In the genomic region with DNA sequence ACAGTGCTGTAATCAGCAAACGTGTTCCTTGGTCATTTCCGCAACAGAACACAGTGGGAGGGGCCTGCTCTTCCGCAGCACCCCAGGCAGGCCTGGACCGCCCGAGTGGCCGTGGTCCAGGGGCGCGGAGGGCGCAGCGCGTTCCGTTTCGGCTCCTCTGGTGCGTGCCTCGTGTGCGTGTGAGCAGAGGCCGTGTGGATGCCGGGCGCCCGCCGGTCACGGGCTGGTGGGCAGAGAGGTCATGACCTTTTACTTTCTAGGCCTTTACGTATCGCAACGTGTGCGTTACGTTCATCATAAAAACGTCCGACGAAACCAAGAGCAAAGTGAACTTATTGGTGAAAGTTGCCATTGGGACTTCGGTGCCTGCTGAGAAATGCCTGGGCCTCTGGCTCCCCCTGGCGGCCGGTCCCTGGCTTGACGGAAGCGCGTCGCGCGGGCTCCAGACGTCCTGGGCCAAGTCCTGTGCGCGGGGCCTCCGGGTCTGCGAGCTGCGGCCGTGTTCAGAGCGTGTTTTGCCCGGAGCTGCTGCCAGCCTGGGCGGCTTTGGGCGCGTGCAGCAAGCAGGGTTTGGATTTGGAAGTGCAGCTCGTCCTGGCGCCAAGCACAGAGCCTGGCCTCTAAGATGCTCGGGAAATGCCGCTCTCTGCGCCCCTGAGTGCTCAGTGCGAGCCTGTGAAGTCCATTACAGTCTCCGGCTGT, we compare ENCODE assay signal across 8 cellular contexts. TPM values are rescaled to one million over a fixed set of nuclear protein-coding genes. Genes with fewer than 3 reads are reported as not detected.
DNase-seq lines count a peak whose midpoint lies in the region; ATAC-seq, FAIRE-seq and TF ChIP-seq lines count a peak whose summit lies in the region.

No MANE protein-coding gene starts in this region.

- RAD21 ChIA-PET in GM12878 (lab: Charles Lee; ENCODE audit: unreplicated experiment): interaction anchor here (0.9 to 3.0 kb wide), 3 partner anchors 146 to 301 kb away, joined by 3 to 19 read pairs (median 6); no protein-coding TSS in a partner anchor

- TF ChIP-seq CTCF in AG04449 (IDR thresholded peaks at IDR 0.05; ENCODE audit: insufficient read depth, low read length, missing control alignments) (peak; percentile 94), GM12878 (IDR thresholded peaks at IDR 0.05 in 2 of 3, conservative IDR thresholded peaks at IDR 0.05 in 1 of 3; ENCODE audit: control insufficient read depth in 2 of 3, extremely low read depth in 1 of 3, insufficient read depth in 1 of 3, low read depth in 3 of 3, low read length in 3 of 3) (peak; percentile 88 to 95 (median 93); a peak in 5 of 6 replicates)

- H3K4me3 ChIP-seq in AG04449 (ENCODE audit: low read depth, low read length): peak overlapping the region; percentile 21; the same call in 1 of the 2 replicates
- no peak overlapping the region for H3K4me3 ChIP-seq in GM12878
- peak overlapping the region; percentile 64 for H3K4me3 ChIP-seq in skeletal muscle satellite cell (ENCODE audit: low read length)

- TF ChIP-seq POLR2A in GM12878 (IDR thresholded peaks at IDR 0.05; ENCODE audit: low read depth, low read length): no peak

- in situ Hi-C loops in GM12878 (cut with MboI): no loop called here

- intact Hi-C loops in GM12878 (cut with micrococcal nuclease; ENCODE audit: unreplicated experiment): loop anchor here (1.0 kb wide), 2 partner anchors 147 to 299 kb away; no protein-coding TSS in a partner anchor

- H3K36me3 ChIP-seq in GM12878 (ENCODE audit: control insufficient read depth in 2 of 2, insufficient read depth in 2 of 2, low read length in 1 of 2) (no peaks in the 10 kb centered on the region), skeletal muscle satellite cell (ENCODE audit: insufficient read depth, low read length) (no peaks in the 10 kb centered on the region)

- SMC1A ChIA-PET in GM12878 (lab: Charles Lee; ENCODE audit: uncharacterized antibody, unreplicated experiment): interaction anchor here (1.0 to 2.4 kb wide), 2 partner anchors 147 to 299 kb away, joined by 5 to 11 read pairs; no protein-coding TSS in a partner anchor

- DNase-seq in AG04449 (ENCODE audit: low read depth, low spot score) (peak; percentile 31), NCI-H1105 treated with DMSO at 0.1 percent for 48 hours (lab: John Stamatoyannopoulos, UW) (peak; percentile 56), UCSD-AML1 (lab: John Stamatoyannopoulos, UW; ENCODE audit: unreplicated experiment) (peak; percentile 80), GM12878 (ENCODE audit: low read depth, low spot score) (no peak), iPS DF 19.7 (ENCODE audit: low read depth, low spot score) (peak; percentile 47), cerebellar nuclear complex (lab: John Stamatoyannopoulos, UW) (no peak)

- no peaks in the 10 kb centered on the region for H3K4me1 ChIP-seq in GM12878 (ENCODE audit: control insufficient read depth, insufficient read depth, low read length)
- peaks cover 12% of the 10 kb centered on the region for H3K4me1 ChIP-seq in skeletal muscle satellite cell (ENCODE audit: control insufficient read depth, insufficient read depth, low read length)

- H3K9ac ChIP-seq in GM12878 (ENCODE audit: control insufficient read depth, insufficient read depth, low read length): no peak overlapping the region
- peak overlapping the region; percentile 79 for H3K9ac ChIP-seq in skeletal muscle satellite cell (ENCODE audit: low read depth, low read length)

- H4K20me1 ChIP-seq in GM12878 (ENCODE audit: control insufficient read depth, insufficient read depth): no peaks in the 10 kb centered on the region

- no peaks in the 10 kb centered on the region for H3K27me3 ChIP-seq in GM12878 (replicated peaks in 1 of 2; ENCODE audit: control insufficient read depth in 2 of 2, insufficient read depth in 2 of 2, low read length in 1 of 2)
- no peaks in the 10 kb centered on the region for H3K27me3 ChIP-seq in skeletal muscle satellite cell (ENCODE audit: control insufficient read depth, insufficient read depth, low read length)

- peak overlapping the region; percentile 44; the same call in 1 of the 2 replicates for H2AFZ ChIP-seq in GM12878 (ENCODE audit: control insufficient read depth, low read depth, low read length)

- TF ChIP-seq EP300 in GM12878 (IDR thresholded peaks at IDR 0.05; ENCODE audit: borderline replicate concordance in 1 of 2, control insufficient read depth in 1 of 2, low read depth in 2 of 2, low read length in 2 of 2): no peak

- H3K27ac ChIP-seq in GM12878 (ENCODE audit: control insufficient read depth, insufficient read depth): no peak overlapping the region

- peak; percentile 99 for FAIRE-seq in GM12878 (lab: Jason Lieb, UNC)

- H3K4me2 ChIP-seq in GM12878 (ENCODE audit: control insufficient read depth, insufficient read depth): peak overlapping the region; percentile 48; the same call in 1 of the 2 replicates
- peak overlapping the region; percentile 87 for H3K4me2 ChIP-seq in skeletal muscle satellite cell (ENCODE audit: low read length)

- POLR2A ChIA-PET in AG04449 (lab: Yijun Ruan, JAX): interaction anchor here (1.4 kb wide), 1 partner anchor 146 kb away, joined by 5 read pairs; no protein-coding TSS in a partner anchor
- POLR2A ChIA-PET in GM12878 (lab: Charles Lee): no interaction called here

- no TSS peak for BruUV-seq in GM12878 (replicated peaks; lab: Mats Ljungman, UMichigan)

- peak; percentile 94 for TF ChIP-seq RAD21 in GM12878 (IDR thresholded peaks at IDR 0.05; ENCODE audit: insufficient read depth, low read depth, low read length)

- WGBS in GM12878 (ENCODE audit: insufficient coverage, insufficient replicate concordance, low lambda C conversion rate, missing lambda C conversion rate): 12% methylated on average over 58 of the region's 58 CpGs

- ATAC-seq in GM18517 (IDR thresholded peaks at IDR 0.05; ENCODE audit: unreplicated experiment): peak; percentile 52
- ATAC-seq in GM12878: peak; percentile 98

- H3K9me3 ChIP-seq in GM12878 (replicated peaks; ENCODE audit: control insufficient read depth, insufficient read depth, low read length) (no peaks in the 10 kb centered on the region; the same call in 2 of the 3 replicates), skeletal muscle satellite cell (replicated peaks; ENCODE audit: low read length) (no peaks in the 10 kb centered on the region)

- H3K79me2 ChIP-seq in GM12878 (ENCODE audit: control insufficient read depth, insufficient read depth, low read length): no peaks in the 10 kb centered on the region

- CTCF ChIA-PET in AG04449 (lab: Yijun Ruan, JAX): interaction anchor here (0.7 to 9.9 kb wide), 23 partner anchors 9 to 381 kb away, joined by 3 to 161 read pairs (median 5); partner anchors contain the start of gene POFUT2
- CTCF ChIA-PET in GM12878 (lab: Yijun Ruan, JAX): interaction anchor here (0.8 to 2.6 kb wide), 6 partner anchors 147 to 380 kb away, joined by 3 to 20 read pairs (median 4); no protein-coding TSS in a partner anchor

TF ChIP-seq in GM12878, 131 proteins besides CTCF, POLR2A, EP300 and RAD21 (continues in another document):
- TF ChIP-seq STAT1 (conservative IDR thresholded peaks at IDR 0.05) (no peak), BCL11A (IDR thresholded peaks at IDR 0.05; ENCODE audit: low read depth, low read length) (0 out of 2 replicates have a peak, but pooled peaks have one; percentile 11), CREM (IDR thresholded peaks at IDR 0.05; ENCODE audit: low read depth) (peak; percentile 86), PAX5 (IDR thresholded peaks at IDR 0.05; ENCODE audit: borderline replicate concordance, low read depth, low read length) (peak; percentile 94), MYC (IDR thresholded peaks at IDR 0.05; ENCODE audit: insufficient read depth, insufficient read length, insufficient replicate concordance, low read length, severe bottlenecking) (no peak), NR2C1 (IDR thresholded peaks at IDR 0.05) (no peak), BHLHE40 (IDR thresholded peaks at IDR 0.05; ENCODE audit: borderline replicate concordance in 1 of 2, low read depth in 2 of 2, low read length in 1 of 2) (0 out of 4 replicates have a peak, but pooled peaks of 1 of the 2 experiments have one; percentile 9), CREB1 (IDR thresholded peaks at IDR 0.05; ENCODE audit: low read depth) (peak; percentile 89), TCF3 (IDR thresholded peaks at IDR 0.05; ENCODE audit: borderline replicate concordance, insufficient read depth, low read depth, low read length) (0 out of 2 replicates have a peak, but pooled peaks have one; percentile 54), SMC3 (IDR thresholded peaks at IDR 0.05; ENCODE audit: borderline replicate concordance, low read length) (peak; percentile 95), NR2F1 (conservative IDR thresholded peaks at IDR 0.05) (peak; percentile 78), YY1 (IDR thresholded peaks at IDR 0.05; ENCODE audit: low read depth, low read length) (peak; percentile 83), TARDBP (IDR thresholded peaks at IDR 0.05; ENCODE audit: borderline replicate concordance) (no peak)

RNA-seq across cellular contexts. Expression of gene COL18A1, which starts 34.4 kb away (rescaled TPM):
- 0.65 and 0.71 TPM in 2 replicates for total RNA-seq in GM12878 (2013; cell fraction: nucleolus; rRNA removed)
- total RNA-seq in GM12878 (2014; rRNA removed) (under 0.01 TPM in 1 of 2 replicates, not detected in the other), GM12878 (2014; rRNA removed; fragmentation: Illumina TruSeq; extraction: Trizol) (0.09 TPM in 1 of 2 replicates, not detected in the other), GM12878 (2021) (0.49 and 0.90 TPM in 2 replicates)
- polyA plus RNA-seq in GM12878 (2011; ENCODE audit: low read depth): 0.34 TPM
- polyA plus RNA-seq in GM12878 (2011; rRNA removed) (0.01 and 0.07 TPM in 2 replicates), GM12878 (2014; fragmentation: Illumina TruSeq; extraction: Trizol) (not detected in 2 replicates), GM12878 (2014; fragmentation: Nextera tagmentation; extraction: Ambion mirVana) (not detected), GM12878 (2014; rRNA removed) (0.09 and 0.15 TPM in 2 replicates), GM12878 (2016; fragmentation: Nextera tagmentation; extraction: Ambion mirVana) (under 1 TPM; 0.23 to 0.39 TPM)
- 0.15 and 0.16 TPM in 2 replicates for polyA plus RNA-seq in GM12878 (2011; cell fraction: cytosol; rRNA removed)
- 1.3 and 2.4 TPM in 2 replicates for polyA plus RNA-seq in GM12878 (2011; cell fraction: nucleus; rRNA removed)
- 1.3 and 2.7 TPM in 2 replicates for polyA plus RNA-seq in GM12878 (2012)
- not detected in 2 replicates for polyA minus RNA-seq in GM12878 (2011; rRNA and poly(A)+ RNA removed)
- polyA minus RNA-seq in GM12878 (2011; cell fraction: cytosol; rRNA and poly(A)+ RNA removed): not detected in 2 replicates
- 0.10 and 0.12 TPM in 2 replicates for polyA minus RNA-seq in GM12878 (2011; cell fraction: nucleus; rRNA and poly(A)+ RNA removed)
- total RNA-seq in skeletal muscle satellite cell (2012; rRNA removed): 25.6 and 40.2 TPM in 2 replicates

Comparison
In these comparisons a context has a peak if more than half of its experiments do, and no peak if none do; other contexts are left out.
1. DNase-seq: peak in AG04449 (single experiment), NCI-H1105 treated with DMSO at 0.1 percent for 48 hours (single experiment), UCSD-AML1 (single experiment) and iPS DF 19.7 (single experiment); none in GM12878 (single experiment) and cerebellar nuclear complex (0 of 2).